Comparison of ENCODE assay signal across 8 cellular contexts in genomic region chr3:50274371-50275104, GRCh38.
DNase-seq lines count a peak whose midpoint lies in the region; ATAC-seq lines count a peak whose summit lies in the region.

No MANE protein-coding gene starts in this region.

- ATAC-seq in stimulated activated naive CD8-positive, alpha-beta T cell treated with anti-CD3 and anti-CD28 coated beads, Interleukin-15, Interleukin-2, amounts not matched to agents 100 U/mL and 50 U/mL, for 24 hours: peak; percentile 34
- no peak for ATAC-seq in HG03442 (IDR thresholded peaks at IDR 0.05; ENCODE audit: unreplicated experiment)

- DNase-seq in NCI-H2081 (lab: John Stamatoyannopoulos, UW) (peak; percentile 36 to 44), NCI-H2081 treated with DMSO at 0.1 percent for 48 hours (lab: John Stamatoyannopoulos, UW) (no peak), NCI-H510A (lab: John Stamatoyannopoulos, UW) (peak; percentile 23), ecto neural progenitor cell (ENCODE audit: low spot score) (peak; percentile 84), midbrain (lab: John Stamatoyannopoulos, UW) (peak; percentile 57)
- peak; percentile 83 to 88 for DNase-seq in activated CD4-positive, alpha-beta T cell treated with anti-CD3 and anti-CD28 coated beads, Interleukin-2, amount 50 U/mL, for 48 hours
- peak; percentile 84 for DNase-seq in stimulated activated naive CD8-positive, alpha-beta T cell treated with anti-CD3 and anti-CD28 coated beads, Interleukin-15, Interleukin-2, amounts not matched to agents 100 U/mL and 50 U/mL, for 24 hours
